Comparison of ENCODE assay signal across 16 cellular contexts in genomic region chr13:44153536-44153935, GRCh38.
"Had no signal": no experiment of that assay in that cellular context is flagged by ENCODE, and none has a peak within 500 bp of the region (broad histone marks: within the 10 kb centered on the region; RNA-seq: fewer than 3 reads in every experiment).

No MANE protein-coding gene starts in this region.

- H3K27ac Mint-ChIP-seq: activated CD4-positive, alpha-beta memory T cell treated with anti-CD3 and anti-CD28 coated beads for 36 hours; activated CD8-positive, alpha-beta memory T cell treated with anti-CD3 and anti-CD28 coated beads, Interleukin-2, amount 10 ng/mL, durations not matched to agents 7 days and 5 days; activated naive CD4-positive, alpha-beta T cell treated with anti-CD3 and anti-CD28 coated beads, Interleukin-2, amount 10 ng/mL, durations not matched to agents 7 days and 5 days; effector memory CD8-positive, alpha-beta T cell; mesothelial cell of epicardium; stimulated activated naive CD8-positive, alpha-beta T cell treated with anti-CD3 and anti-CD28 coated beads, Interleukin-15, Interleukin-2, amounts not matched to agents 100 ng/mL and 50 ng/mL, for 24 hours had no signal

- H3K36me3 ChIP-seq: lower lobe of right lung, ovary, sigmoid colon, spleen, upper lobe of right lung had no signal

- H3K27me3 ChIP-seq: ovary, sigmoid colon, spleen, upper lobe of right lung had no signal

- H3K4me3 ChIP-seq: lower lobe of right lung, ovary, sigmoid colon, spleen, upper lobe of right lung had no signal

- H3K27me3 Mint-ChIP-seq: activated CD4-positive, alpha-beta memory T cell treated with anti-CD3 and anti-CD28 coated beads for 36 hours; stimulated activated naive CD8-positive, alpha-beta T cell treated with anti-CD3 and anti-CD28 coated beads, Interleukin-15, Interleukin-2, amounts not matched to agents 100 ng/mL and 50 ng/mL, for 24 hours had no signal

- H3K4me1 Mint-ChIP-seq: activated CD8-positive, alpha-beta memory T cell treated with anti-CD3 and anti-CD28 coated beads, Interleukin-2, amount 10 ng/mL, durations not matched to agents 7 days and 5 days; activated naive CD4-positive, alpha-beta T cell treated with anti-CD3 and anti-CD28 coated beads, Interleukin-2, amount 10 ng/mL, durations not matched to agents 7 days and 5 days; neural crest cell had no signal

- H3K4me1 ChIP-seq: spleen had no signal

- ATAC-seq: activated CD8-positive, alpha-beta memory T cell treated with anti-CD3 and anti-CD28 coated beads, Interleukin-2, amount 10 ng/mL, durations not matched to agents 7 days and 5 days; effector memory CD8-positive, alpha-beta T cell; left colon; lower lobe of right lung; upper lobe of right lung had no signal

- DNase-seq: activated CD4-positive, alpha-beta memory T cell treated with anti-CD3 and anti-CD28 coated beads for 36 hours; activated CD8-positive, alpha-beta memory T cell treated with anti-CD3 and anti-CD28 coated beads, Interleukin-2, amount 10 ng/mL, durations not matched to agents 7 days and 5 days; activated naive CD4-positive, alpha-beta T cell treated with anti-CD3 and anti-CD28 coated beads, Interleukin-2, amount 10 ng/mL, durations not matched to agents 7 days and 5 days; activated T-cell treated with anti-CD3 and anti-CD28 coated beads, Interleukin-2, amount 50 U/mL, for 1 hour; dermis blood vessel endothelial cell; effector memory CD8-positive, alpha-beta T cell; left colon; lower lobe of right lung; ovary; sigmoid colon; spleen; T-helper 9 cell; upper lobe of right lung had no signal

- H3K4me3 Mint-ChIP-seq: activated CD4-positive, alpha-beta memory T cell treated with anti-CD3 and anti-CD28 coated beads for 36 hours; activated CD8-positive, alpha-beta memory T cell treated with anti-CD3 and anti-CD28 coated beads, Interleukin-2, amount 10 ng/mL, durations not matched to agents 7 days and 5 days; activated naive CD4-positive, alpha-beta T cell treated with anti-CD3 and anti-CD28 coated beads, Interleukin-2, amount 10 ng/mL, durations not matched to agents 7 days and 5 days; effector memory CD8-positive, alpha-beta T cell; mesothelial cell of epicardium; neural crest cell; stimulated activated naive CD8-positive, alpha-beta T cell treated with anti-CD3 and anti-CD28 coated beads, Interleukin-15, Interleukin-2, amounts not matched to agents 100 ng/mL and 50 ng/mL, for 24 hours had no signal

- H3K9me3 Mint-ChIP-seq: activated CD4-positive, alpha-beta memory T cell treated with anti-CD3 and anti-CD28 coated beads for 36 hours; activated naive CD4-positive, alpha-beta T cell treated with anti-CD3 and anti-CD28 coated beads, Interleukin-2, amount 10 ng/mL, durations not matched to agents 7 days and 5 days; effector memory CD8-positive, alpha-beta T cell; mesothelial cell of epicardium; neural crest cell; stimulated activated naive CD8-positive, alpha-beta T cell treated with anti-CD3 and anti-CD28 coated beads, Interleukin-15, Interleukin-2, amounts not matched to agents 100 ng/mL and 50 ng/mL, for 24 hours had no signal

- H3K9me3 ChIP-seq: lower lobe of right lung, ovary, sigmoid colon, spleen, upper lobe of right lung had no signal

- H3K36me3 Mint-ChIP-seq: activated CD4-positive, alpha-beta memory T cell treated with anti-CD3 and anti-CD28 coated beads for 36 hours; activated CD8-positive, alpha-beta memory T cell treated with anti-CD3 and anti-CD28 coated beads, Interleukin-2, amount 10 ng/mL, durations not matched to agents 7 days and 5 days; activated naive CD4-positive, alpha-beta T cell treated with anti-CD3 and anti-CD28 coated beads, Interleukin-2, amount 10 ng/mL, durations not matched to agents 7 days and 5 days; mesothelial cell of epicardium had no signal

- H3K27ac ChIP-seq: lower lobe of right lung, ovary, spleen, upper lobe of right lung had no signal
